17 cellular contexts compared by ENCODE assay signal in genomic region chr4:181860157-181860556, GRCh38.
DNase-seq lines count a peak whose midpoint lies in the region; ATAC-seq and TF ChIP-seq lines count a peak whose summit lies in the region.
"Had no signal": no experiment of that assay in that cellular context is flagged by ENCODE, and none has a peak within 500 bp of the region (broad histone marks: within the 10 kb centered on the region; RNA-seq: fewer than 3 reads in every experiment).

No MANE protein-coding gene starts in this region.

- H3K4me3 ChIP-seq in AG04449 (ENCODE audit: low read depth, low read length): no peak overlapping the region
- no peak overlapping the region for H3K4me3 ChIP-seq in HEK293 (ENCODE audit: low read depth, low read length)
- no peak overlapping the region for H3K4me3 ChIP-seq in astrocyte of the cerebellum (ENCODE audit: low read depth, low read length)
- H3K4me3 ChIP-seq: PC-9, prostate gland, uterus had no signal

- TF ChIP-seq CTCF in AG04449 (IDR thresholded peaks at IDR 0.05; ENCODE audit: insufficient read depth, low read length, missing control alignments) (no peak), HEK293 (tag by site-specific recombination; IDR thresholded peaks at IDR 0.05) (no peak), astrocyte of the cerebellum (IDR thresholded peaks at IDR 0.05; ENCODE audit: low read depth, low read length, missing control alignments) (no peak)

- H3K27ac ChIP-seq in HEK293 (ENCODE audit: extremely low read depth, low read depth, low read length): peak overlapping the region; percentile 7; the same call in 1 of the 2 replicates
- H3K27ac ChIP-seq: PC-9, prostate gland, uterus had no signal

- POLR2A ChIA-PET in AG04449 (lab: Yijun Ruan, JAX): no interaction called here
- POLR2A ChIA-PET in HEK293 (lab: Yijun Ruan, JAX): no interaction called here

- DNase-seq in AG04449 (ENCODE audit: low read depth, low spot score) (peak; percentile 51), astrocyte of the cerebellum (ENCODE audit: low read depth) (peak; percentile 39), left ventricle myocardium superior (no peak), erythroblast (lab: John Stamatoyannopoulos, UW) (no peak), COR-L47 (lab: John Stamatoyannopoulos, UW) (no peak)
- DNase-seq: activated CD4-positive, alpha-beta memory T cell treated with anti-CD3 and anti-CD28 coated beads for 36 hours; cortex of kidney; NCI-H1694; NCI-H524 treated with DMSO at 0.1 percent for 48 hours; PC-9; SW 1271; uterus had no signal

- CTCF ChIA-PET in AG04449 (lab: Yijun Ruan, JAX): no interaction called here
- CTCF ChIA-PET in HEK293 (lab: Yijun Ruan, JAX): no interaction called here

- intact Hi-C loops in left ventricle myocardium superior (cut with micrococcal nuclease): no loop called here

- H3K9me3 ChIP-seq in HEK293 (ENCODE audit: control insufficient read depth, insufficient read depth, low read depth, low read length): no peaks in the 10 kb centered on the region
- H3K9me3 ChIP-seq: prostate gland, uterus had no signal

- in situ Hi-C loops in astrocyte of the cerebellum (cut with HindIII; ENCODE audit: low sequenced_read_pairs): no loop called here

- TF ChIP-seq POLR2A in erythroblast (IDR thresholded peaks at IDR 0.05; ENCODE audit: low read length): no peak

- ATAC-seq in left ventricle myocardium superior: peak; percentile 85
- ATAC-seq in HG02973 (IDR thresholded peaks at IDR 0.05; ENCODE audit: unreplicated experiment): no peak
- ATAC-seq in HG03439 (IDR thresholded peaks at IDR 0.05; ENCODE audit: unreplicated experiment): no peak
- ATAC-seq: left lobe of liver had no signal

- no peaks in the 10 kb centered on the region for H3K36me3 ChIP-seq in HEK293 (ENCODE audit: control insufficient read depth in 2 of 2, insufficient read depth in 1 of 2, low read length in 2 of 2)
- H3K36me3 ChIP-seq: prostate gland, uterus had no signal

- peaks cover 12% of the 10 kb centered on the region for H3K4me1 ChIP-seq in HEK293 (ENCODE audit: control insufficient read depth, insufficient read depth, low read length)
- H3K4me1 ChIP-seq: uterus had no signal

TF ChIP-seq in HEK293, 187 proteins besides CTCF, POLR2A, EP300 and RAD21:
- no peak for TF ChIP-seq TCF7L2 (IDR thresholded peaks at IDR 0.05; ENCODE audit: borderline replicate concordance, low read depth, low read length)
- TF ChIP-seq ZNF157 (tag by site-specific recombination; IDR thresholded peaks at IDR 0.05): no peak
- TF ChIP-seq ZBTB17 (tag by site-specific recombination; IDR thresholded peaks at IDR 0.05): peak; percentile 57; the same call in 1 of the 2 replicates
- TF ChIP-seq GLI2 (tag by site-specific recombination; IDR thresholded peaks at IDR 0.05; ENCODE audit: borderline replicate concordance, low read depth): no peak
- TF ChIP-seq ZNF549 (tag by site-specific recombination; IDR thresholded peaks at IDR 0.05): no peak
- no peak for TF ChIP-seq ZFP37 (tag by site-specific recombination; IDR thresholded peaks at IDR 0.05)
- TF ChIP-seq SP7 (tag by site-specific recombination; IDR thresholded peaks at IDR 0.05): no peak
- TF ChIP-seq ZNF335 (tag by site-specific recombination; conservative IDR thresholded peaks at IDR 0.05): peak; percentile 33; the same call in 1 of the 2 replicates
- TF ChIP-seq ZBTB44 (tag by site-specific recombination; IDR thresholded peaks at IDR 0.05): peak; percentile 67; the same call in 1 of the 2 replicates
- TF ChIP-seq OSR2 (tag by site-specific recombination; IDR thresholded peaks at IDR 0.05): peak; percentile 78
- no peak for TF ChIP-seq ZNF624 (tag by site-specific recombination; IDR thresholded peaks at IDR 0.05)
- TF ChIP-seq ZNF416 (tag by site-specific recombination; IDR thresholded peaks at IDR 0.05): no peak
- 0 out of 2 replicates have a peak, but pooled peaks have one; percentile 33 for TF ChIP-seq ZXDB (tag by site-specific recombination; IDR thresholded peaks at IDR 0.05)
- TF ChIP-seq ZNF350 (tag by site-specific recombination; IDR thresholded peaks at IDR 0.05): no peak
- peak; percentile 71 for TF ChIP-seq PRDM6 (tag by site-specific recombination; IDR thresholded peaks at IDR 0.05)
- no peak for TF ChIP-seq ZBTB49 (tag by site-specific recombination; IDR thresholded peaks at IDR 0.05; ENCODE audit: low read depth)
- 0 out of 2 replicates have a peak, but pooled peaks have one; percentile 22 for TF ChIP-seq ZEB2 (tag by site-specific recombination; IDR thresholded peaks at IDR 0.05)
- no peak for TF ChIP-seq ZNF558 (tag by site-specific recombination; IDR thresholded peaks at IDR 0.05)
- no peak for TF ChIP-seq KLF16 (tag by site-specific recombination; IDR thresholded peaks at IDR 0.05)
- TF ChIP-seq GFI1B (tag by site-specific recombination; IDR thresholded peaks at IDR 0.05): peak; percentile 9; the same call in 1 of the 2 replicates

Comparison
In these comparisons a context has a peak if more than half of its experiments do, and no peak if none do; other contexts are left out.
1. DNase-seq: peak in AG04449 (single experiment) and astrocyte of the cerebellum (single experiment); none in left ventricle myocardium superior (single experiment), erythroblast (0 of 2) and COR-L47 (single experiment).